Comparison of ENCODE assay signal across 7 cellular contexts in the genomic region with DNA sequence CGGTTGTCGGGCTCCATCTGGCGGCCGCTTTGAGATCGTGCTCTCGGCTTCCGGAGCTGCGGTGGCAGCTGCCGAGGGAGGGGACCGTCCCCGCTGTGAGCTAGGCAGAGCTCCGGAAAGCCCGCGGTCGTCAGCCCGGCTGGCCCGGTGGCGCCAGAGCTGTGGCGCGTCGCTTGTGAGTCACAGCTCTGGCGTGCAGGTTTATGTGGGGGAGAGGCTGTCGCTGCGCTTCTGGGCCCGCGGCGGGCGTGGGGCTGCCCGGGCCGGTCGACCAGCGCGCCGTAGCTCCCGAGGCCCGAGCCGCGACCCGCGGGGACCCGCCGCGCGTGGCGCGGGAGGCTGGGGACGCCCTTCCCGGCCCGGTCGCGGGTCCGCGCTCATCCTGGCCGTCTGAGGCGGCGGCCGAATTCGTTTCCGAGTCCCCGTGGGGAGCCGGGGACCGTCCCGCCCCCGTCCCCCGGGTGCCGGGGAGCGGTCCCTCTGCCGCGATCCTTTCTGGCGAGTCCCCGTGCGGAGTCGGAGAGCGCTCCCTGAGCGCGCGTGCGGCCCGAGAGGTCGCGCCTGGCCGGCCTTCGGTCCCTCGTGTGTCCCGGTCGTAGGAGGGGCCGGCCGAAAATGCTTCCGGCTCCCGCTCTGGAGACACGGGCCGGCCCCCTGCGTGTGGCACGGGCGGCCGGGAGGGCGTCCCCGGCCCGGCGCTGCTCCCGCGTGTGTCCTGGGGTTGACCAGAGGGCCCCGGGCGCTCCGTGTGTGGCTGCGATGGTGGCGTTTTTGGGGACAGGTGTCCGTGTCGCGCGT.
A peak's percentile ranks its signal among the peaks of the same experiment; 100 is the strongest.
DNase-seq lines count a peak whose midpoint lies in the region; ATAC-seq and TF ChIP-seq lines count a peak whose summit lies in the region.
"Not testable (repeated sequence)": the region's sequence is repeated elsewhere in the genome, so short reads cannot be mapped to it uniquely, and the experiment has no call there.

No MANE protein-coding gene starts in this region.

- not testable (repeated sequence) for H3K27ac Mint-ChIP-seq in WTC11; activated naive CD8-positive, alpha-beta T cell treated with anti-CD3 and anti-CD28 coated beads, Interleukin-2, amount 50 U/mL, for 24 hours

- not testable (repeated sequence) for H3K9me3 Mint-ChIP-seq in WTC11; activated naive CD8-positive, alpha-beta T cell treated with anti-CD3 and anti-CD28 coated beads, Interleukin-2, amount 50 U/mL, for 24 hours

- H3K27me3 ChIP-seq in heart left ventricle; lower lobe of right lung (ENCODE audit: low read depth); psoas muscle (ENCODE audit: insufficient read depth in 3 of 3, low read length in 2 of 3): not testable (repeated sequence)

- H3K4me1 ChIP-seq in heart left ventricle, lower lobe of right lung, psoas muscle: not testable (repeated sequence)

- not testable (repeated sequence) for H3K36me3 ChIP-seq in heart left ventricle; lower lobe of right lung; psoas muscle (ENCODE audit: insufficient read depth in 1 of 2, low read depth in 1 of 2)

- H3K27ac ChIP-seq in heart left ventricle, lower lobe of right lung, psoas muscle: not testable (repeated sequence)

- H3K27me3 Mint-ChIP-seq in WTC11 (ENCODE audit: low read depth); activated naive CD8-positive, alpha-beta T cell treated with anti-CD3 and anti-CD28 coated beads, Interleukin-2, amount 50 U/mL, for 24 hours: not testable (repeated sequence)

- peak; percentile 88 for ATAC-seq in GM18867 (IDR thresholded peaks at IDR 0.05; ENCODE audit: unreplicated experiment)
- ATAC-seq in HG03442 (IDR thresholded peaks at IDR 0.05; ENCODE audit: unreplicated experiment), result peak; percentile 47
- peak; percentile 100 for ATAC-seq in WTC11
- ATAC-seq in activated naive CD8-positive, alpha-beta T cell treated with anti-CD3 and anti-CD28 coated beads, Interleukin-2, amount 50 U/mL, for 24 hours, result peak; percentile 100
- peak; percentile 32 to 100 (median 99) for ATAC-seq in heart left ventricle
- ATAC-seq in lower lobe of right lung, result peak; percentile 100
- peak; percentile 99 to 100 (median 100) for ATAC-seq in psoas muscle

- not testable (repeated sequence) for TF ChIP-seq CTCF in WTC11 (IDR thresholded peaks at IDR 0.05); heart left ventricle (IDR thresholded peaks at IDR 0.05); lower lobe of right lung (IDR thresholded peaks at IDR 0.05); psoas muscle (IDR thresholded peaks at IDR 0.05)

- no CpG with 5 or more reads among the region's 111 CpGs for WGBS in heart left ventricle, 4 donors
- WGBS in psoas muscle, 3 donors, result no CpG with 5 or more reads among the region's 111 CpGs

- not testable (repeated sequence) for H3K4me3 ChIP-seq in heart left ventricle, lower lobe of right lung, psoas muscle

- intact Hi-C loops in heart left ventricle (cut with DNase I); lower lobe of right lung (cut with DNase I); psoas muscle (cut with DNase I): not testable (repeated sequence)

- not testable (repeated sequence) for H3K4me1 Mint-ChIP-seq in WTC11; activated naive CD8-positive, alpha-beta T cell treated with anti-CD3 and anti-CD28 coated beads, Interleukin-2, amount 50 U/mL, for 24 hours

- not testable (repeated sequence) for DNase-seq in WTC11 (ENCODE audit: low spot score); activated naive CD8-positive, alpha-beta T cell treated with anti-CD3 and anti-CD28 coated beads, Interleukin-2, amount 50 U/mL, for 24 hours; heart left ventricle; lower lobe of right lung; psoas muscle

- H3K36me3 Mint-ChIP-seq in WTC11; activated naive CD8-positive, alpha-beta T cell treated with anti-CD3 and anti-CD28 coated beads, Interleukin-2, amount 50 U/mL, for 24 hours (ENCODE audit: low read depth): not testable (repeated sequence)

- TF ChIP-seq POLR2A in heart left ventricle (IDR thresholded peaks at IDR 0.05), result not testable (repeated sequence)

- H3K4me3 Mint-ChIP-seq in WTC11; activated naive CD8-positive, alpha-beta T cell treated with anti-CD3 and anti-CD28 coated beads, Interleukin-2, amount 50 U/mL, for 24 hours: not testable (repeated sequence)

- CTCF ChIA-PET in WTC11 (lab: Charles Lee), result not testable (repeated sequence)

- H3K9me3 ChIP-seq in heart left ventricle, lower lobe of right lung, psoas muscle: not testable (repeated sequence)

- POLR2A ChIA-PET in WTC11 (lab: Charles Lee), result not testable (repeated sequence)

Comparison
In these comparisons a context has a peak if more than half of its experiments do, and no peak if none do; other contexts are left out.
1. ATAC-seq: peak in every context shown above with its lines; median percentile 100 in WTC11; 100 in activated naive CD8-positive, alpha-beta T cell treated with anti-CD3 and anti-CD28 coated beads, Interleukin-2, amount 50 U/mL, for 24 hours; 100 in lower lobe of right lung; 100 in psoas muscle; 99 in heart left ventricle; 88 in GM18867; 47 in HG03442.